ENCODE assay signal across 13 cellular contexts in genomic region chr4:124610214-124610613, GRCh38.
"Had no signal": no experiment of that assay in that cellular context is flagged by ENCODE, and none has a peak within 500 bp of the region (broad histone marks: within the 10 kb centered on the region; RNA-seq: fewer than 3 reads in every experiment).

No MANE protein-coding gene starts in this region.

- H3K27ac ChIP-seq: dorsolateral prefrontal cortex, pancreas, stomach had no signal

- H3K27ac Mint-ChIP-seq: activated CD4-positive, alpha-beta memory T cell treated with anti-CD3 and anti-CD28 coated beads, Interleukin-2, amount 10 ng/mL, durations not matched to agents 7 days and 5 days; activated naive CD8-positive, alpha-beta T cell treated with anti-CD3 and anti-CD28 coated beads, Interleukin-2, amount 10 ng/mL, durations not matched to agents 7 days and 5 days had no signal

- H3K4me3 ChIP-seq: dorsolateral prefrontal cortex, pancreas, stomach had no signal

- H3K4me3 Mint-ChIP-seq: activated CD4-positive, alpha-beta memory T cell treated with anti-CD3 and anti-CD28 coated beads, Interleukin-2, amount 10 ng/mL, durations not matched to agents 7 days and 5 days; activated naive CD8-positive, alpha-beta T cell treated with anti-CD3 and anti-CD28 coated beads, Interleukin-2, amount 10 ng/mL, durations not matched to agents 7 days and 5 days had no signal

- H3K27me3 ChIP-seq: dorsolateral prefrontal cortex, pancreas, stomach had no signal

- H3K4me1 ChIP-seq: pancreas had no signal

- H3K4me1 Mint-ChIP-seq: activated CD4-positive, alpha-beta memory T cell treated with anti-CD3 and anti-CD28 coated beads, Interleukin-2, amount 10 ng/mL, durations not matched to agents 7 days and 5 days; activated naive CD8-positive, alpha-beta T cell treated with anti-CD3 and anti-CD28 coated beads, Interleukin-2, amount 10 ng/mL, durations not matched to agents 7 days and 5 days had no signal

- H3K27me3 Mint-ChIP-seq: activated CD4-positive, alpha-beta memory T cell treated with anti-CD3 and anti-CD28 coated beads, Interleukin-2, amount 10 ng/mL, durations not matched to agents 7 days and 5 days had no signal

- DNase-seq: activated CD4-positive, alpha-beta memory T cell treated with anti-CD3 and anti-CD28 coated beads, Interleukin-2, amount 10 ng/mL, durations not matched to agents 7 days and 5 days; activated CD4-positive, alpha-beta T cell treated with anti-CD3 and anti-CD28 coated beads for 1 hour; activated gamma-delta T cell treated with Interleukin-2 at 50 U/mL for 16 hours; activated naive CD8-positive, alpha-beta T cell treated with anti-CD3 and anti-CD28 coated beads, Interleukin-2, amount 10 ng/mL, durations not matched to agents 7 days and 5 days; activated T-cell treated with anti-CD3 and anti-CD28 coated beads, Interleukin-2, amount 50 U/mL, for 48 hours; anterior cingulate cortex; dorsolateral prefrontal cortex; foreskin melanocyte; head of caudate nucleus; pancreas; stimulated activated CD4-positive, alpha-beta T cell treated with anti-CD3 and anti-CD28 coated beads, Interleukin-4, amount 100 ng/mL, for 4 hours; stomach; T-helper 9 cell had no signal

- H3K9me3 ChIP-seq: pancreas, stomach had no signal

- H3K36me3 ChIP-seq: pancreas, stomach had no signal

- H3K36me3 Mint-ChIP-seq: activated naive CD8-positive, alpha-beta T cell treated with anti-CD3 and anti-CD28 coated beads, Interleukin-2, amount 10 ng/mL, durations not matched to agents 7 days and 5 days had no signal
